12 cellular contexts compared by ENCODE assay signal in the genomic region with DNA sequence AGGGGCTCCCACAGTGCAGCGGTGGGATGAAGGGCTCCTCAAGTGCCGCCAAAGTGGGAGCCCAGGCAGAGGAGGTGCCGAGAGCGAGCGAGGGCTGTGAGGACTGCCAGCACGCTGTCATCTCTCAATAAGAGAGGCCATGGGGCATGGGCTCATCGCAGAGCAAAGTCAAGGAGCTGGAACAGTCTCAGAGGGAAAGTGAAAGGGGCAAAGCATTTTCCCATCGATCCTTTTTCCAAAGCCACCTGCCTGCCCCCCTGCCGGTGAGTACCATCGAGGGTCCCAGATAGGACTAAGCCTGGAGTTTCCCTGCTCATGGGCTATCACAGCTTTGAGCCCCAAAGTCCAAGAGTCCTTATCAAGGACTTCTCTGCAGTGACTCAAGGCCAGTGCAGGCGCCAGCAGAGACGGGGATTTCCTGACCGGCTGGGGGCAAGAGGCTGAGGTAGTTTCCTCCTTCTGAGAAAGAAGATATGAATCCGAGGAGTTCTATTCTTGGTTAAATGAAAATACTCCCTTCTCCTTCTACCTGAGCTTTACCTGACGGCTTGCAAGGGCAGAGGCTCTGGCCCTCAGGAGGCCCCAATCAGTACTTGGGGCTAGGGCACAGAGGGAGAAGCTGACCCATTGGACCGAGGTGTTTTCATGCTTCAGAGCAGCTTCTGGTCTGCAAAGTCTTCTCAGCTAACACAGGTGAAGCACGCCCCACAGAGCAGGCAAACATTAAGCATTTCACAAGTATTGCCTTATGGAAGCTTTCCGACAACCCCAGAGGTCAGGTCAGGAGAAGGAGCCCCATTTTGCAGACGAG. TPM values are rescaled to one million over a fixed set of nuclear protein-coding genes. Genes with fewer than 3 reads are reported as not detected.
DNase-seq lines count a peak whose midpoint lies in the region; ATAC-seq, FAIRE-seq and TF ChIP-seq lines count a peak whose summit lies in the region.
"Had no signal": no experiment of that assay in that cellular context is flagged by ENCODE, and none has a peak within 500 bp of the region (broad histone marks: within the 10 kb centered on the region; RNA-seq: fewer than 3 reads in every experiment).

No MANE protein-coding gene starts in this region.

- no peaks in the 10 kb centered on the region for H3K9me1 ChIP-seq in endothelial cell of umbilical vein (replicated peaks; ENCODE audit: control insufficient read depth, extremely low read depth, insufficient read depth, low read length)

- H3K27me3 ChIP-seq in MM.1S (replicated peaks; ENCODE audit: insufficient read depth, low read length) (no peaks in the 10 kb centered on the region), endothelial cell of umbilical vein (ENCODE audit: control insufficient read depth in 2 of 2, insufficient read depth in 2 of 2, low read length in 2 of 2) (no peaks in the 10 kb centered on the region), H9 (ENCODE audit: insufficient read depth, low read length) (no peaks in the 10 kb centered on the region)
- no peaks in the 10 kb centered on the region for H3K27me3 ChIP-seq in CD8-positive, alpha-beta T cell (ENCODE audit: insufficient read depth, low read length)
- H3K27me3 ChIP-seq: SJSA1 had no signal

- peaks cover 13% of the 10 kb centered on the region for H3K4me1 ChIP-seq in MM.1S (ENCODE audit: low read length)
- H3K4me1 ChIP-seq in endothelial cell of umbilical vein (ENCODE audit: control insufficient read depth, extremely low read depth, insufficient read depth, low read length) = peaks cover 9% of the 10 kb centered on the region
- peaks cover 4% of the 10 kb centered on the region for H3K4me1 ChIP-seq in CD8-positive, alpha-beta T cell (ENCODE audit: insufficient read depth, low read length)
- 0 out of 2 replicates have a peak, but pooled peaks cover 1% of the 10 kb centered on the region for H3K4me1 ChIP-seq in H9 (ENCODE audit: insufficient read depth, low read length)
- H3K4me1 ChIP-seq: parathyroid adenoma had no signal

- no peak overlapping the region for H2BK15ac ChIP-seq in H9 (ENCODE audit: low read depth, low read length)

- H3K56ac ChIP-seq in H9 (ENCODE audit: insufficient read length, low read depth, low read length) = no peak overlapping the region

- no TSS peak for BruUV-seq in endothelial cell of umbilical vein (replicated peaks; lab: Mats Ljungman, UMichigan)

- no peak overlapping the region for H2BK12ac ChIP-seq in H9 (ENCODE audit: insufficient read length, low read depth, low read length)

- intact Hi-C loops in endothelial cell of umbilical vein (cut with micrococcal nuclease) = no loop called here
- intact Hi-C loops in activated T-helper 2 cell treated with anti-CD3 and anti-CD28 coated beads, Interferon-gamma antibody, Interleukin-2, Interleukin-4, amounts not matched to agents 10 μg/mL and 5 μg/mL and 100 μg/mL, durations not matched to agents 14 hours and 24 hours and 36 hours (cut with micrococcal nuclease) = loop anchor here (5.0 kb wide), 1 partner anchor 243 kb away; no protein-coding TSS in a partner anchor
- intact Hi-C loops in CD8-positive, alpha-beta T cell (cut with DNase I, micrococcal nuclease) = loop anchor here in 1 of 2 experiments (5.0 to 10.0 kb wide), 2 partner anchors 268 to 490 kb away; no protein-coding TSS in a partner anchor

- H3K27ac ChIP-seq in MM.1S (ENCODE audit: low read length) = peak overlapping the region; percentile 34; the same call in 1 of the 2 replicates
- H3K27ac ChIP-seq in endothelial cell of umbilical vein (ENCODE audit: insufficient read depth, low read depth, low read length) = no peak overlapping the region
- no peak overlapping the region for H3K27ac ChIP-seq in CD8-positive, alpha-beta T cell (ENCODE audit: low read depth, low read length)
- H3K27ac ChIP-seq in H9 (ENCODE audit: insufficient read length, low read depth, low read length) = no peak overlapping the region
- H3K27ac ChIP-seq: parathyroid adenoma, SJSA1 had no signal

- dilution Hi-C loops in endothelial cell of umbilical vein (cut with MboI; ENCODE audit: extremely low pct_ligation_motif_present, low sequenced_read_pairs) = no loop called here

- DNase-seq in ACHN (peak; percentile 10), MM.1S (peak; percentile 72), endothelial cell of umbilical vein (ENCODE audit: low read depth, low spot score) (peak; percentile 58), NCI-H510A (lab: John Stamatoyannopoulos, UW) (no peak), H9 (no peak)
- DNase-seq in activated T-helper 2 cell treated with anti-CD3 and anti-CD28 coated beads, Interferon-gamma antibody, Interleukin-2, Interleukin-4, amounts not matched to agents 10 μg/mL and 5 μg/mL and 100 μg/mL, durations not matched to agents 14 hours and 24 hours and 36 hours (ENCODE audit: low spot score) = no peak
- DNase-seq in CD8-positive, alpha-beta T cell = no peak
- DNase-seq: islet precursor cell, NCI-H187 had no signal

- no peak overlapping the region for H2BK20ac ChIP-seq in H9 (ENCODE audit: low read depth, low read length, poor library complexity, severe bottlenecking)

- no peak overlapping the region for H3K4ac ChIP-seq in H9 (ENCODE audit: low read depth, low read length)

- no peak overlapping the region for H2AK5ac ChIP-seq in H9 (ENCODE audit: insufficient read length, low read length)

- no peak for FAIRE-seq in endothelial cell of umbilical vein (lab: Jason Lieb, UNC)

- no peaks in the 10 kb centered on the region for H3K9me3 Mint-ChIP-seq in activated T-helper 2 cell treated with anti-CD3 and anti-CD28 coated beads, Interferon-gamma antibody, Interleukin-2, Interleukin-4, amounts not matched to agents 10 μg/mL and 5 μg/mL and 100 μg/mL, durations not matched to agents 14 hours and 24 hours and 36 hours
- no peaks in the 10 kb centered on the region for H3K9me3 Mint-ChIP-seq in CD8-positive, alpha-beta T cell
- H3K9me3 Mint-ChIP-seq in H9 = no peaks in the 10 kb centered on the region

- H4K8ac ChIP-seq in H9 (replicated peaks; ENCODE audit: insufficient read length, low read depth, low read length) = no peak overlapping the region

- H3K27ac Mint-ChIP-seq in activated T-helper 2 cell treated with anti-CD3 and anti-CD28 coated beads, Interferon-gamma antibody, Interleukin-2, Interleukin-4, amounts not matched to agents 10 μg/mL and 5 μg/mL and 100 μg/mL, durations not matched to agents 14 hours and 24 hours and 36 hours = no peak overlapping the region
- H3K27ac Mint-ChIP-seq in CD8-positive, alpha-beta T cell = no peak overlapping the region
- H3K27ac Mint-ChIP-seq in H9 = no peak overlapping the region

- TF ChIP-seq POLR2A in endothelial cell of umbilical vein (IDR thresholded peaks at IDR 0.05; ENCODE audit: low read depth, low read length) = no peak

- no peak overlapping the region for H2BK5ac ChIP-seq in H9 (ENCODE audit: insufficient read length, low read length)

- H2BK120ac ChIP-seq in H9 (ENCODE audit: low read depth, low read length, poor library complexity, severe bottlenecking) = no peak overlapping the region

- H4K91ac ChIP-seq in H9 (ENCODE audit: insufficient read length, low read depth, low read length) = no peak overlapping the region

- CTCF ChIA-PET in endothelial cell of umbilical vein (lab: Charles Lee) = interaction anchor here (0.7 to 12.9 kb wide), 7 partner anchors 10 to 244 kb away, joined by 3 to 373 read pairs (median 4); no protein-coding TSS in a partner anchor
- CTCF ChIA-PET in CD8-positive, alpha-beta T cell (lab: Charles Lee) = interaction anchor here (0.9 kb wide), 1 partner anchor 24 kb away, joined by 5 read pairs; no protein-coding TSS in a partner anchor

- H3K4me3 Mint-ChIP-seq in activated T-helper 2 cell treated with anti-CD3 and anti-CD28 coated beads, Interferon-gamma antibody, Interleukin-2, Interleukin-4, amounts not matched to agents 10 μg/mL and 5 μg/mL and 100 μg/mL, durations not matched to agents 14 hours and 24 hours and 36 hours (ENCODE audit: low read depth) = no peak overlapping the region
- H3K4me3 Mint-ChIP-seq in CD8-positive, alpha-beta T cell = no peak overlapping the region
- H3K4me3 Mint-ChIP-seq in H9 = no peak overlapping the region

- H3K36me3 ChIP-seq in MM.1S (replicated peaks; ENCODE audit: insufficient read depth, low read length) (no peaks in the 10 kb centered on the region), endothelial cell of umbilical vein (ENCODE audit: control insufficient read depth in 2 of 2, extremely low read depth in 1 of 2, insufficient read depth in 2 of 2, low read length in 2 of 2) (no peaks in the 10 kb centered on the region)
- no peaks in the 10 kb centered on the region for H3K36me3 ChIP-seq in CD8-positive, alpha-beta T cell (ENCODE audit: insufficient read depth, low read length)
- H3K36me3 ChIP-seq: SJSA1 had no signal

- no peaks in the 10 kb centered on the region for H3F3A ChIP-seq in MM.1S (ENCODE audit: insufficient read depth, low read length)

- H4K5ac ChIP-seq in H9 (ENCODE audit: insufficient read length, low read depth, low read length) = no peak overlapping the region

- ATAC-seq in GM18498 (IDR thresholded peaks at IDR 0.05; ENCODE audit: unreplicated experiment) = peak; percentile 56
- ATAC-seq in CD8-positive, alpha-beta T cell = no peak

- H3K18ac ChIP-seq in H9 (ENCODE audit: insufficient read length, low read depth, low read length) = no peak overlapping the region

- H3K9ac ChIP-seq in MM.1S (ENCODE audit: low read length) (peak overlapping the region; percentile 50; the same call in 1 of the 2 replicates), endothelial cell of umbilical vein (replicated peaks; ENCODE audit: extremely low read depth, insufficient read depth, low read length) (no peak overlapping the region), H9 (ENCODE audit: extremely low read depth, insufficient read length, low read length) (no peak overlapping the region)
- H3K9ac ChIP-seq: parathyroid adenoma had no signal

- H3K4me2 ChIP-seq in MM.1S (ENCODE audit: low read depth, low read length) (peak overlapping the region; percentile 60), endothelial cell of umbilical vein (ENCODE audit: insufficient read depth, low read length) (no peak overlapping the region), H9 (ENCODE audit: insufficient read depth, insufficient read length, low read length) (no peak overlapping the region)

- TF ChIP-seq CTCF in MM.1S (IDR thresholded peaks at IDR 0.05; ENCODE audit: low read length) (no peak), endothelial cell of umbilical vein (IDR thresholded peaks at IDR 0.05; ENCODE audit: extremely low read depth in 1 of 2, insufficient read depth in 1 of 2, low read depth in 1 of 2, low read length in 2 of 2) (no peak), H9 (conservative IDR thresholded peaks at IDR 0.05) (no peak)
- TF ChIP-seq CTCF in CD8-positive, alpha-beta T cell (IDR thresholded peaks at IDR 0.05) = no peak

- no peak overlapping the region for H3K23ac ChIP-seq in H9 (ENCODE audit: insufficient read length, low read depth, low read length)

- no peaks in the 10 kb centered on the region for H3K79me1 ChIP-seq in H9 (ENCODE audit: insufficient read depth, low read depth, low read length, poor library complexity, severe bottlenecking)

- no peak overlapping the region for H3T11ph ChIP-seq in H9 (ENCODE audit: low read length)

- peaks cover 10% of the 10 kb centered on the region for H3K4me1 Mint-ChIP-seq in activated T-helper 2 cell treated with anti-CD3 and anti-CD28 coated beads, Interferon-gamma antibody, Interleukin-2, Interleukin-4, amounts not matched to agents 10 μg/mL and 5 μg/mL and 100 μg/mL, durations not matched to agents 14 hours and 24 hours and 36 hours (ENCODE audit: low read depth)
- peaks cover 5% of the 10 kb centered on the region for H3K4me1 Mint-ChIP-seq in CD8-positive, alpha-beta T cell (ENCODE audit: low read depth)
- H3K4me1 Mint-ChIP-seq in H9 = no peaks in the 10 kb centered on the region

- no CpG with 5 or more reads among the region's 19 CpGs for WGBS in H9 (ENCODE audit: extremely low coverage, insufficient read length, low lambda C conversion rate)

- no peaks in the 10 kb centered on the region for H3K9me3 ChIP-seq in MM.1S (replicated peaks; ENCODE audit: insufficient read depth, low read length)
- no peaks in the 10 kb centered on the region for H3K9me3 ChIP-seq in endothelial cell of umbilical vein (replicated peaks; ENCODE audit: control insufficient read depth, insufficient read depth, low read length)
- H3K9me3 ChIP-seq in CD8-positive, alpha-beta T cell (ENCODE audit: low read length) = no peaks in the 10 kb centered on the region
- H3K9me3 ChIP-seq in H9 (ENCODE audit: control insufficient read depth, low read depth, low read length) = no peaks in the 10 kb centered on the region
- H3K9me3 ChIP-seq: SJSA1 had no signal

- in situ Hi-C loops in ACHN (cut with HindIII; ENCODE audit: low pct_ligation_motif_present, low pct_unique_long_range_greater_than_20kb, low sequenced_read_pairs) = no loop called here

- no peaks in the 10 kb centered on the region for H3K36me3 Mint-ChIP-seq in activated T-helper 2 cell treated with anti-CD3 and anti-CD28 coated beads, Interferon-gamma antibody, Interleukin-2, Interleukin-4, amounts not matched to agents 10 μg/mL and 5 μg/mL and 100 μg/mL, durations not matched to agents 14 hours and 24 hours and 36 hours (ENCODE audit: low read depth)
- no peaks in the 10 kb centered on the region for H3K36me3 Mint-ChIP-seq in CD8-positive, alpha-beta T cell
- H3K36me3 Mint-ChIP-seq in H9 (ENCODE audit: insufficient read depth in 1 of 3, low read depth in 3 of 3) = no peaks in the 10 kb centered on the region

- H3K23me2 ChIP-seq in H9 (ENCODE audit: insufficient read length, low read depth, low read length, poor library complexity, severe bottlenecking) = no peaks in the 10 kb centered on the region

- peaks cover 3% of the 10 kb centered on the region for H3K27me3 Mint-ChIP-seq in activated T-helper 2 cell treated with anti-CD3 and anti-CD28 coated beads, Interferon-gamma antibody, Interleukin-2, Interleukin-4, amounts not matched to agents 10 μg/mL and 5 μg/mL and 100 μg/mL, durations not matched to agents 14 hours and 24 hours and 36 hours (ENCODE audit: low read depth)
- no peaks in the 10 kb centered on the region for H3K27me3 Mint-ChIP-seq in CD8-positive, alpha-beta T cell (ENCODE audit: low read depth)
- peaks cover 2% of the 10 kb centered on the region for H3K27me3 Mint-ChIP-seq in H9 (ENCODE audit: low read depth)

- no peak overlapping the region for H3K14ac ChIP-seq in H9 (ENCODE audit: insufficient read depth, low read length)

- H3K9me2 ChIP-seq in MM.1S (replicated peaks; ENCODE audit: insufficient read depth, low read length) = no peaks in the 10 kb centered on the region

- H3K79me2 ChIP-seq in MM.1S (ENCODE audit: low read length) (no peaks in the 10 kb centered on the region), endothelial cell of umbilical vein (ENCODE audit: control insufficient read depth, insufficient read depth, low read length) (no peaks in the 10 kb centered on the region), H9 (ENCODE audit: insufficient read depth, low read length) (no peaks in the 10 kb centered on the region)
- H3K79me2 ChIP-seq: parathyroid adenoma had no signal

- POLR2A ChIA-PET in endothelial cell of umbilical vein (lab: Charles Lee) = no interaction called here
- POLR2A ChIA-PET in CD8-positive, alpha-beta T cell (lab: Charles Lee) = no interaction called here

- H4K20me1 ChIP-seq in MM.1S (ENCODE audit: insufficient read depth, low read length) = no peaks in the 10 kb centered on the region
- no peaks in the 10 kb centered on the region for H4K20me1 ChIP-seq in endothelial cell of umbilical vein (replicated peaks; ENCODE audit: control insufficient read depth, extremely low read depth, insufficient read depth, low read length)
- no peaks in the 10 kb centered on the region for H4K20me1 ChIP-seq in H9 (ENCODE audit: control insufficient read depth, insufficient read depth, insufficient read length)

- H2AFZ ChIP-seq in MM.1S (ENCODE audit: low read length) (peak overlapping the region; percentile 97), endothelial cell of umbilical vein (ENCODE audit: low read depth, low read length) (no peak overlapping the region), H9 (ENCODE audit: low read length) (no peak overlapping the region)
- H2AFZ ChIP-seq: parathyroid adenoma had no signal

- H3K4me3 ChIP-seq in MM.1S (ENCODE audit: low read length) = peak overlapping the region; percentile 41
- H3K4me3 ChIP-seq in endothelial cell of umbilical vein (replicated peaks in 1 of 3; ENCODE audit: insufficient read depth in 1 of 3, low read depth in 1 of 3, low read length in 3 of 3) = no peak overlapping the region
- no peak overlapping the region for H3K4me3 ChIP-seq in CD8-positive, alpha-beta T cell (ENCODE audit: low read depth, low read length)
- H3K4me3 ChIP-seq: SJSA1 had no signal

RNA-seq across cellular contexts. Expression of a gene that starts 22.6 kb away (rescaled TPM):
- 0.21 and 0.58 TPM in 2 replicates for total RNA-seq in endothelial cell of umbilical vein
- 0.23 and 0.65 TPM in 2 replicates for polyA plus RNA-seq in endothelial cell of umbilical vein
- polyA plus RNA-seq in endothelial cell of umbilical vein (2011; cell fraction: cytosol; rRNA removed) = 0.19 and 0.38 TPM in 2 replicates
- polyA plus RNA-seq in endothelial cell of umbilical vein (2011; cell fraction: nucleus; rRNA removed) = 0.18 and 0.35 TPM in 2 replicates
- polyA plus RNA-seq in endothelial cell of umbilical vein (2012) = 0.20 and 0.25 TPM in 2 replicates
- not detected in 2 replicates for polyA minus RNA-seq in endothelial cell of umbilical vein
- polyA minus RNA-seq in endothelial cell of umbilical vein (2011; cell fraction: cytosol; rRNA and poly(A)+ RNA removed) = not detected
- polyA minus RNA-seq in endothelial cell of umbilical vein (2011; cell fraction: nucleus; rRNA and poly(A)+ RNA removed) = not detected in 2 replicates
- 0.51 and 0.57 TPM in 2 replicates for total RNA-seq in activated T-helper 2 cell treated with anti-CD3 and anti-CD28 coated beads, Interferon-gamma antibody, Interleukin-2, Interleukin-4, amounts not matched to agents 10 μg/mL and 5 μg/mL and 100 μg/mL, durations not matched to agents 14 hours and 24 hours and 36 hours
- under 1 TPM in 1 of 2 experiments, not detected in 1; 0.30 TPM for total RNA-seq in CD8-positive, alpha-beta T cell
- 0.92 and 0.94 TPM in 2 replicates for total RNA-seq in H9 (2021)

RNA-seq across cellular contexts. Expression of a gene that starts 28.2 kb away (rescaled TPM):
- total RNA-seq in endothelial cell of umbilical vein = not detected in 2 replicates
- polyA plus RNA-seq in endothelial cell of umbilical vein = not detected in 2 replicates
- not detected in 2 replicates for polyA plus RNA-seq in endothelial cell of umbilical vein (2011; cell fraction: cytosol; rRNA removed)
- polyA plus RNA-seq in endothelial cell of umbilical vein (2011; cell fraction: nucleus; rRNA removed) = not detected in 2 replicates
- not detected in 2 replicates for polyA plus RNA-seq in endothelial cell of umbilical vein (2012)
- polyA minus RNA-seq in endothelial cell of umbilical vein = not detected in 2 replicates
- not detected for polyA minus RNA-seq in endothelial cell of umbilical vein (2011; cell fraction: cytosol; rRNA and poly(A)+ RNA removed)
- polyA minus RNA-seq in endothelial cell of umbilical vein (2011; cell fraction: nucleus; rRNA and poly(A)+ RNA removed) = not detected in 2 replicates
- not detected in 2 replicates for total RNA-seq in activated T-helper 2 cell treated with anti-CD3 and anti-CD28 coated beads, Interferon-gamma antibody, Interleukin-2, Interleukin-4, amounts not matched to agents 10 μg/mL and 5 μg/mL and 100 μg/mL, durations not matched to agents 14 hours and 24 hours and 36 hours
- not detected for total RNA-seq in CD8-positive, alpha-beta T cell
- total RNA-seq in H9 (2021) = not detected in 2 replicates
- total RNA-seq: SJSA1 had no signal

Comparison
In these comparisons a context has a peak if more than half of its experiments do, and no peak if none do; other contexts are left out.
1. DNase-seq: peak in ACHN (single experiment), MM.1S (single experiment) and endothelial cell of umbilical vein (single experiment); none in activated T-helper 2 cell treated with anti-CD3 and anti-CD28 coated beads, Interferon-gamma antibody, Interleukin-2, Interleukin-4, amounts not matched to agents 10 μg/mL and 5 μg/mL and 100 μg/mL, durations not matched to agents 14 hours and 24 hours and 36 hours (single experiment), CD8-positive, alpha-beta T cell (0 of 7), NCI-H510A (single experiment) and H9 (single experiment).